Comparison of ENCODE assay signal across 18 cellular contexts in the genomic region with DNA sequence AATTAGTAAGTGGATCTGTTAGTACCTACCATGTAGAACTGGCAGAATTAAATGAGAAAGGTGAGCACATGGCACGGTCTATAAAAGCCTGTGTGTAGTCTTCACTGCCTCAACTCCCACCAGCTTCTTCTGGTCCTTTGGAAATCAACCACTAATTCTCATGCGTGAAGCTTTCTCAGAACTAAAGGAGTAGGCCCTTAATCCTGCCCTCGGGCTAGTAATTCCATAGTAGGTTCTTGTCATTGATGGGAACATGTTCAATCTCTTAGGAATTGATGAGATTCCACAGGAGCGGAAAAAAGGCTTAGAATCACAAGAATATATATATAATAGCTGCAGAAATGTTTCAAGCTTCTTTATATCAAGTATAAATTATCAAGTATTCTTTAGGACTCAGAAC. TPM values are rescaled to one million over a fixed set of nuclear protein-coding genes. Genes with fewer than 3 reads are reported as not detected.
DNase-seq lines count a peak whose midpoint lies in the region; ATAC-seq, FAIRE-seq and TF ChIP-seq lines count a peak whose summit lies in the region.
"Had no signal": no experiment of that assay in that cellular context is flagged by ENCODE, and none has a peak within 500 bp of the region (broad histone marks: within the 10 kb centered on the region; RNA-seq: fewer than 3 reads in every experiment).

No MANE protein-coding gene starts in this region.

- H2AFZ ChIP-seq in HepG2 (ENCODE audit: low read length), result no peak overlapping the region

- peaks cover 58% of the 10 kb centered on the region for H3K4me1 Mint-ChIP-seq in activated T-cell treated with anti-CD3 and anti-CD28 coated beads, Interleukin-2, amount 50 U/mL, for 72 hours (ENCODE audit: low read depth)
- H3K4me1 Mint-ChIP-seq in stimulated activated effector memory CD8-positive, alpha-beta T cell treated with anti-CD3 and anti-CD28 coated beads, Interleukin-12 subunit alpha, Interleukin-12 subunit beta, amount 100 ng/mL, for 72 hours, result peaks cover 41% of the 10 kb centered on the region

- H3K27me3 ChIP-seq in SJSA1 (replicated peaks) (no peaks in the 10 kb centered on the region), HepG2 (ENCODE audit: control insufficient read depth in 1 of 2, insufficient read depth in 2 of 2, low read length in 2 of 2) (no peaks in the 10 kb centered on the region)
- H3K27me3 ChIP-seq: heart left ventricle, MG63, tibial nerve had no signal

- no peak overlapping the region for H3K4me3 ChIP-seq in SJSA1
- H3K4me3 ChIP-seq in HepG2 (replicated peaks in 1 of 3; ENCODE audit: insufficient read depth in 1 of 3, low read depth in 2 of 3, low read length in 3 of 3), result no peak overlapping the region
- H3K4me3 ChIP-seq: heart left ventricle, MG63, prostate gland, tibial nerve had no signal

- no peaks in the 10 kb centered on the region for H3K27me3 Mint-ChIP-seq in activated T-cell treated with anti-CD3 and anti-CD28 coated beads, Interleukin-2, amount 50 U/mL, for 72 hours (ENCODE audit: low read depth)

- DNase-seq in activated T-cell treated with anti-CD3 and anti-CD28 coated beads, Interleukin-2, amount 50 U/mL, for 72 hours, result no peak
- DNase-seq in activated T-cell treated with anti-CD3 and anti-CD28 coated beads, Interleukin-2, amount 50 U/mL, for 1 hour, result no peak
- DNase-seq in SJSA1 (ENCODE audit: low read depth in 1 of 2, low spot score in 2 of 2) (no peak), HepG2 (ENCODE audit: low spot score) (no peak), glomerular visceral epithelial cell (ENCODE audit: extremely low spot score) (no peak), NCI-H1048 (lab: John Stamatoyannopoulos, UW) (no peak)
- DNase-seq in stimulated activated effector memory CD8-positive, alpha-beta T cell treated with anti-CD3 and anti-CD28 coated beads, Interleukin-12 subunit alpha, Interleukin-12 subunit beta, amount 100 ng/mL, for 72 hours (ENCODE audit: low spot score in 2 of 2), result no peak
- DNase-seq in stimulated activated naive CD4-positive, alpha-beta T cell treated with Interleukin-2 at 50 U/mL for 16 hours (lab: John Stamatoyannopoulos, UW), result no peak
- DNase-seq: Calu3, dermis blood vessel endothelial cell, heart left ventricle, NCI-H2029, NCI-H774, T-helper 9 cell had no signal

- peaks cover 48% of the 10 kb centered on the region for H3K79me2 ChIP-seq in HepG2 (ENCODE audit: insufficient read depth, low read length)

- in situ Hi-C loops in HepG2 (cut with HindIII; ENCODE audit: extremely low pct_ligation_motif_present, low pct_unique_long_range_greater_than_20kb), result no loop called here

- TF ChIP-seq CTCF in HepG2 (CRISPR knock-in tag; IDR thresholded peaks at IDR 0.05), result no peak

- no peak overlapping the region for H3K9ac ChIP-seq in HepG2 (ENCODE audit: insufficient read depth, low read depth, low read length)

- H3K4me2 ChIP-seq in HepG2 (ENCODE audit: low read depth, low read length), result no peak overlapping the region

- peaks cover 44% of the 10 kb centered on the region for H4K20me1 ChIP-seq in HepG2 (ENCODE audit: insufficient read depth, low read length)

- POLR2A ChIA-PET in HepG2 (lab: Yijun Ruan, JAX), result interaction anchor here (1.5 to 3.0 kb wide), 4 partner anchors 14 to 84 kb away, joined by 6 to 23 read pairs (median 18); partner anchors contain the start of gene CDR2

- ATAC-seq in activated T-cell treated with anti-CD3 and anti-CD28 coated beads, Interleukin-2, amount 50 U/mL, for 72 hours (replicated peaks in 1 of 2), result no peak
- ATAC-seq in HepG2, result no peak
- ATAC-seq in stimulated activated effector memory CD8-positive, alpha-beta T cell treated with anti-CD3 and anti-CD28 coated beads, Interleukin-12 subunit alpha, Interleukin-12 subunit beta, amount 100 ng/mL, for 72 hours, result no peak

- WGBS in HepG2 (ENCODE audit: low lambda C conversion rate), result 97% methylated on average over 4 of the region's 4 CpGs

- H3K9me3 Mint-ChIP-seq in activated T-cell treated with anti-CD3 and anti-CD28 coated beads, Interleukin-2, amount 50 U/mL, for 72 hours, result no peaks in the 10 kb centered on the region
- no peaks in the 10 kb centered on the region for H3K9me3 Mint-ChIP-seq in stimulated activated effector memory CD8-positive, alpha-beta T cell treated with anti-CD3 and anti-CD28 coated beads, Interleukin-12 subunit alpha, Interleukin-12 subunit beta, amount 100 ng/mL, for 72 hours

- CTCF ChIA-PET in HepG2 (lab: Yijun Ruan, JAX; ENCODE audit: low intra/inter-chr PET ratio, low total read pairs), result no interaction called here

- no peak for TF ChIP-seq RAD21 in HepG2 (CRISPR knock-in tag; IDR thresholded peaks at IDR 0.05)

- H3K4me3 Mint-ChIP-seq in activated T-cell treated with anti-CD3 and anti-CD28 coated beads, Interleukin-2, amount 50 U/mL, for 72 hours, result no peak overlapping the region
- H3K4me3 Mint-ChIP-seq in stimulated activated effector memory CD8-positive, alpha-beta T cell treated with anti-CD3 and anti-CD28 coated beads, Interleukin-12 subunit alpha, Interleukin-12 subunit beta, amount 100 ng/mL, for 72 hours, result no peak overlapping the region

- H3K4me1 ChIP-seq in SJSA1 (replicated peaks), result peaks cover 26% of the 10 kb centered on the region
- peaks cover 37% of the 10 kb centered on the region for H3K4me1 ChIP-seq in HepG2 (ENCODE audit: insufficient read depth, low read length)
- H3K4me1 ChIP-seq: prostate gland had no signal

- H3K27ac ChIP-seq in SJSA1, result peak overlapping the region; percentile 57
- H3K27ac ChIP-seq in HepG2 (ENCODE audit: extremely low read length, insufficient read depth, low read length), result peak overlapping the region; percentile 57
- H3K27ac ChIP-seq: prostate gland, RWPE1 had no signal

- peaks cover 66% of the 10 kb centered on the region for H3K36me3 ChIP-seq in SJSA1
- peaks cover 26 to 72% of the 10 kb centered on the region in 2 experiments for H3K36me3 ChIP-seq in HepG2 (replicated peaks in 1 of 2; ENCODE audit: control insufficient read depth in 1 of 2, insufficient read depth in 2 of 2, low read length in 2 of 2)
- H3K36me3 ChIP-seq: prostate gland had no signal

- no peak for TF ChIP-seq POLR2A in HepG2 (IDR thresholded peaks at IDR 0.05; ENCODE audit: insufficient read depth in 1 of 2, low read depth in 2 of 2, low read length in 2 of 2)

- FAIRE-seq in HepG2 (lab: Jason Lieb, UNC), result no peak

- H3K27ac Mint-ChIP-seq in activated T-cell treated with anti-CD3 and anti-CD28 coated beads, Interleukin-2, amount 50 U/mL, for 72 hours, result peak overlapping the region; percentile 86
- H3K27ac Mint-ChIP-seq in stimulated activated effector memory CD8-positive, alpha-beta T cell treated with anti-CD3 and anti-CD28 coated beads, Interleukin-12 subunit alpha, Interleukin-12 subunit beta, amount 100 ng/mL, for 72 hours, result peak overlapping the region; percentile 86

- H3K9me3 ChIP-seq in SJSA1 (replicated peaks) (no peaks in the 10 kb centered on the region), HepG2 (ENCODE audit: low read length) (no peaks in the 10 kb centered on the region)
- H3K9me3 ChIP-seq: heart left ventricle, MG63, prostate gland, tibial nerve had no signal

- intact Hi-C loops in HepG2 (cut with micrococcal nuclease; ENCODE audit: unreplicated experiment), result loop anchor here (2.0 kb wide), 1 partner anchor 18 kb away; no protein-coding TSS in a partner anchor

- no TSS peak for BruUV-seq in HepG2 (replicated peaks; lab: Mats Ljungman, UMichigan)

- TF ChIP-seq EP300 in HepG2 (IDR thresholded peaks at IDR 0.05; ENCODE audit: low read depth in 2 of 2, low read length in 2 of 2) (no peak), HepG2 (CRISPR knock-in tag; IDR thresholded peaks at IDR 0.05; ENCODE audit: borderline replicate concordance) (no peak)

- peaks cover 5 to 42% of the 10 kb centered on the region in 2 donors for H3K36me3 Mint-ChIP-seq in activated T-cell treated with anti-CD3 and anti-CD28 coated beads, Interleukin-2, amount 50 U/mL, for 72 hours (ENCODE audit: insufficient read depth in 2 of 2)
- peaks cover 36% of the 10 kb centered on the region for H3K36me3 Mint-ChIP-seq in stimulated activated effector memory CD8-positive, alpha-beta T cell treated with anti-CD3 and anti-CD28 coated beads, Interleukin-12 subunit alpha, Interleukin-12 subunit beta, amount 100 ng/mL, for 72 hours

RNA-seq across cellular contexts. Expression of gene CDR2, which starts 21.7 kb away (rescaled TPM):
- 10 to 100 TPM; 50.0 to 57.2 TPM for total RNA-seq in activated T-cell treated with anti-CD3 and anti-CD28 coated beads, Interleukin-2, amount 50 U/mL, for 72 hours
- total RNA-seq in SJSA1 (2014; rRNA removed; shearing (Covaris generic)), result 24.7 and 32.0 TPM in 2 replicates
- 59.0 and 76.7 TPM in 2 replicates for total RNA-seq in HepG2 (2016; rRNA removed; fragmentation: Illumina TruSeq; extraction: Trizol)
- total RNA-seq in HepG2 (2016; cell fraction: cytosol; rRNA removed; fragmentation: Illumina TruSeq; extraction: Trizol; ENCODE audit: low read depth), result 20.7 and 23.8 TPM in 2 replicates
- total RNA-seq in HepG2 (2016; cell fraction: insoluble cytoplasmic fraction; rRNA removed; fragmentation: Illumina TruSeq; extraction: Trizol), result 60.0 and 73.9 TPM in 2 replicates
- 44.0 and 46.8 TPM in 2 replicates for total RNA-seq in HepG2 (2016; cell fraction: membrane; rRNA removed; fragmentation: Illumina TruSeq; extraction: Trizol)
- total RNA-seq in HepG2 (2016; cell fraction: nucleus; rRNA removed; fragmentation: Illumina TruSeq; extraction: Trizol), result 34.8 and 41.9 TPM in 2 replicates
- 67.5 and 78.9 TPM in 2 replicates for polyA plus RNA-seq in HepG2 (2011; rRNA removed)
- polyA plus RNA-seq in HepG2 (2011; cell fraction: cytosol; rRNA removed), result 60.0 and 71.4 TPM in 2 replicates
- polyA plus RNA-seq in HepG2 (2011; cell fraction: nucleus; rRNA removed), result 32.2 and 35.4 TPM in 2 replicates
- 42.9 and 53.6 TPM in 2 replicates for polyA plus RNA-seq in HepG2 (2012)
- polyA plus RNA-seq in HepG2 (2016; cell fraction: cytosol; fragmentation: Illumina TruSeq; extraction: Trizol; ENCODE audit: low read depth), result 9.2 and 11.4 TPM in 2 replicates
- 89.8 and 91.4 TPM in 2 replicates for polyA plus RNA-seq in HepG2 (2016; cell fraction: insoluble cytoplasmic fraction; fragmentation: Illumina TruSeq; extraction: Trizol; ENCODE audit: low read depth)
- polyA plus RNA-seq in HepG2 (2016; cell fraction: membrane; fragmentation: Illumina TruSeq; extraction: Trizol; ENCODE audit: low read depth), result 27.9 and 34.0 TPM in 2 replicates
- polyA plus RNA-seq in HepG2 (2016; cell fraction: nucleus; fragmentation: Illumina TruSeq; extraction: Trizol; ENCODE audit: insufficient read depth, low read depth), result 73.8 and 74.1 TPM in 2 replicates
- polyA minus RNA-seq in HepG2 (2011; rRNA and poly(A)+ RNA removed; ENCODE audit: low replicate concordance), result 12.4 and 45.2 TPM in 2 replicates
- 55.0 and 56.7 TPM in 2 replicates for polyA minus RNA-seq in HepG2 (2011; cell fraction: cytosol; rRNA and poly(A)+ RNA removed)
- polyA minus RNA-seq in HepG2 (2011; cell fraction: nucleus; rRNA and poly(A)+ RNA removed), result 52.0 and 54.7 TPM in 2 replicates

RNA-seq across cellular contexts. Expression of gene POLR3E, which starts 55.5 kb away (rescaled TPM):
- 10 to 100 TPM; 57.5 to 59.5 TPM for total RNA-seq in activated T-cell treated with anti-CD3 and anti-CD28 coated beads, Interleukin-2, amount 50 U/mL, for 72 hours
- 29.2 and 29.3 TPM in 2 replicates for total RNA-seq in SJSA1 (2014; rRNA removed; shearing (Covaris generic))
- total RNA-seq in HepG2 (2016; rRNA removed; fragmentation: Illumina TruSeq; extraction: Trizol), result 94.8 and 135 TPM in 2 replicates
- 40.5 and 40.7 TPM in 2 replicates for total RNA-seq in HepG2 (2016; cell fraction: cytosol; rRNA removed; fragmentation: Illumina TruSeq; extraction: Trizol; ENCODE audit: low read depth)
- total RNA-seq in HepG2 (2016; cell fraction: insoluble cytoplasmic fraction; rRNA removed; fragmentation: Illumina TruSeq; extraction: Trizol), result 93.2 and 125 TPM in 2 replicates
- total RNA-seq in HepG2 (2016; cell fraction: membrane; rRNA removed; fragmentation: Illumina TruSeq; extraction: Trizol), result 103 and 106 TPM in 2 replicates
- total RNA-seq in HepG2 (2016; cell fraction: nucleus; rRNA removed; fragmentation: Illumina TruSeq; extraction: Trizol), result 115 and 134 TPM in 2 replicates
- polyA plus RNA-seq in HepG2 (2011; rRNA removed), result 262 and 280 TPM in 2 replicates
- polyA plus RNA-seq in HepG2 (2011; cell fraction: cytosol; rRNA removed), result 132 and 169 TPM in 2 replicates
- 753 and 830 TPM in 2 replicates for polyA plus RNA-seq in HepG2 (2011; cell fraction: nucleus; rRNA removed)
- 105 and 114 TPM in 2 replicates for polyA plus RNA-seq in HepG2 (2012)
- polyA plus RNA-seq in HepG2 (2016; cell fraction: cytosol; fragmentation: Illumina TruSeq; extraction: Trizol; ENCODE audit: low read depth), result 31.3 and 37.9 TPM in 2 replicates
- 94.5 and 105 TPM in 2 replicates for polyA plus RNA-seq in HepG2 (2016; cell fraction: insoluble cytoplasmic fraction; fragmentation: Illumina TruSeq; extraction: Trizol; ENCODE audit: low read depth)
- 62.4 and 65.8 TPM in 2 replicates for polyA plus RNA-seq in HepG2 (2016; cell fraction: membrane; fragmentation: Illumina TruSeq; extraction: Trizol; ENCODE audit: low read depth)
- polyA plus RNA-seq in HepG2 (2016; cell fraction: nucleus; fragmentation: Illumina TruSeq; extraction: Trizol; ENCODE audit: insufficient read depth, low read depth), result 279 and 292 TPM in 2 replicates
- 472 and 743 TPM in 2 replicates for polyA minus RNA-seq in HepG2 (2011; rRNA and poly(A)+ RNA removed; ENCODE audit: low replicate concordance)
- polyA minus RNA-seq in HepG2 (2011; cell fraction: cytosol; rRNA and poly(A)+ RNA removed), result 96.6 and 110 TPM in 2 replicates
- 279 and 332 TPM in 2 replicates for polyA minus RNA-seq in HepG2 (2011; cell fraction: nucleus; rRNA and poly(A)+ RNA removed)
